Comparison of ENCODE assay signal across 19 cellular contexts in the genomic region with DNA sequence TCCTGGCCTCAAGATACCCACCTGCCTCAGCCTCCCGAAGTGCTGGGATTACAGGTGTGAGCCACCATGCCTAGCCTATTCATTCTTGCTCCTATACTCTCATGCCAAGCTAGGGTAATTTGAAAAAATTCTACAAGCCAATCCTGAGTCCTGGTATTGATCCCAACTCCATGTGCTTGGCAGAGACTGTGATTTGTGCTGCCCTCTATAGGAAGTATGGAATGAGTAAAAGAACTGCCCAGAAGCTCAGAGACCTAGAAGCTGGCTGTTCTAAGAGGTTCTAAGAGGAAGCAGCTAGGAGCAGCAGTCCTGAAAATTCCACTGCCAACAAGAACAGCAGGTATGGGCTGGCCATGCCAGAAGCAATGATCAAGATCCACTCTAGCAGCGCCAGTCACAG. TPM values are rescaled to one million over a fixed set of nuclear protein-coding genes. Genes with fewer than 3 reads are reported as not detected.
DNase-seq lines count a peak whose midpoint lies in the region; FAIRE-seq and TF ChIP-seq lines count a peak whose summit lies in the region.
"Had no signal": no experiment of that assay in that cellular context is flagged by ENCODE, and none has a peak within 500 bp of the region (broad histone marks: within the 10 kb centered on the region; RNA-seq: fewer than 3 reads in every experiment).

No MANE protein-coding gene starts in this region.

- no peak overlapping the region for H4K91ac ChIP-seq in H1 (replicated peaks; ENCODE audit: insufficient read length, low read length)

- H3K27me3 ChIP-seq in Loucy (ENCODE audit: insufficient read depth, low read length, poor library complexity, severe bottlenecking): no peaks in the 10 kb centered on the region
- H3K27me3 ChIP-seq in H1 (replicated peaks in 1 of 4; ENCODE audit: control insufficient read depth in 3 of 4, extremely low read depth in 1 of 4, insufficient read depth in 3 of 4, low read length in 3 of 4): no peaks in the 10 kb centered on the region; a peak in 1 of 7 replicates
- no peaks in the 10 kb centered on the region for H3K27me3 ChIP-seq in prostate gland (replicated peaks; ENCODE audit: insufficient read depth)
- H3K27me3 ChIP-seq: heart left ventricle, Peyer's patch, tibial artery had no signal

- H3K9me3 ChIP-seq in Loucy (ENCODE audit: insufficient read depth, low read depth, low read length) (peaks cover 6% of the 10 kb centered on the region; the same call in 1 of the 2 replicates), H1 (ENCODE audit: insufficient read depth in 2 of 2, low read depth in 1 of 2, low read length in 1 of 2) (peaks cover 0 to 3% of the 10 kb centered on the region in 2 experiments; a peak in 1 of 4 replicates), prostate gland (no peaks in the 10 kb centered on the region)
- H3K9me3 ChIP-seq: Peyer's patch had no signal

- no peaks in the 10 kb centered on the region for H3F3A ChIP-seq in Loucy (ENCODE audit: low read depth)

- no peak overlapping the region for H3K18ac ChIP-seq in H1 (ENCODE audit: extremely low read depth, low read length)

- H2BK20ac ChIP-seq in H1 (ENCODE audit: low read length): no peak overlapping the region

- no peak overlapping the region for H3K14ac ChIP-seq in H1 (ENCODE audit: insufficient read length)

- DNase-seq in GM03348 (ENCODE audit: low spot score) (peak; percentile 5), H1 (ENCODE audit: low read depth in 1 of 2, low spot score in 2 of 2) (no peak), neural crest cell (ENCODE audit: low read depth, low spot score) (no peak), prostate gland (ENCODE audit: low spot score) (no peak), NCI-H1930 (lab: John Stamatoyannopoulos, UW) (no peak), C1 segment of cervical spinal cord (lab: John Stamatoyannopoulos, UW) (no peak)
- DNase-seq: activated naive CD8-positive, alpha-beta T cell treated with anti-CD3 and anti-CD28 coated beads, Interleukin-2, amount 10 ng/mL, durations not matched to agents 7 days and 5 days; CD4-positive, alpha-beta memory T cell; cerebellar nuclear complex; heart left ventricle; NCI-H1436 treated with DMSO at 0.1 percent for 48 hours; Peyer's patch; stimulated activated CD4-positive, alpha-beta T cell treated with anti-CD3 and anti-CD28 coated beads, Interleukin-2, amount 100 ng/mL, for 24 hours; SW 1271; tibial artery had no signal

- H2BK12ac ChIP-seq in H1 (ENCODE audit: low read depth, low read length): no peak overlapping the region

- H3K4me1 ChIP-seq in Loucy (ENCODE audit: insufficient read depth, low read length, poor library complexity, severe bottlenecking) (no peaks in the 10 kb centered on the region), H1 (replicated peaks in 1 of 4; ENCODE audit: control insufficient read depth in 3 of 4, insufficient read depth in 4 of 4, low read length in 3 of 4) (no peaks in the 10 kb centered on the region), prostate gland (replicated peaks) (no peaks in the 10 kb centered on the region)
- H3K4me1 ChIP-seq: heart left ventricle, Peyer's patch, tibial artery had no signal

- intact Hi-C loops in prostate gland (cut with DNase I): no loop called here

- H2AFZ ChIP-seq in Loucy (ENCODE audit: low read length) (no peak overlapping the region), H1 (ENCODE audit: low read length) (peak overlapping the region; percentile 28; the same call in 1 of the 2 replicates)

- no peak overlapping the region for H3K23ac ChIP-seq in H1 (ENCODE audit: insufficient read length)

- H2BK5ac ChIP-seq in H1 (ENCODE audit: low read depth, low read length): no peak overlapping the region

- H3K4me1 Mint-ChIP-seq in neural crest cell: no peaks in the 10 kb centered on the region
- H3K4me1 Mint-ChIP-seq: activated naive CD8-positive, alpha-beta T cell treated with anti-CD3 and anti-CD28 coated beads, Interleukin-2, amount 10 ng/mL, durations not matched to agents 7 days and 5 days; CD4-positive, alpha-beta memory T cell had no signal

- H4K20me1 ChIP-seq in Loucy (ENCODE audit: insufficient read depth, low read length, poor library complexity, severe bottlenecking): no peaks in the 10 kb centered on the region
- H4K20me1 ChIP-seq in H1 (replicated peaks in 1 of 2; ENCODE audit: control insufficient read depth in 1 of 2, insufficient read depth in 2 of 2, low read length in 2 of 2): no peaks in the 10 kb centered on the region

- H4K5ac ChIP-seq in H1 (ENCODE audit: insufficient read length, low read depth, low read length): no peak overlapping the region

- H3K36me3 ChIP-seq in Loucy (ENCODE audit: insufficient read depth, low read length) (no peaks in the 10 kb centered on the region), H1 (ENCODE audit: control insufficient read depth in 2 of 4, insufficient read depth in 4 of 4, low read length in 3 of 4) (no peaks in the 10 kb centered on the region), prostate gland (no peaks in the 10 kb centered on the region)
- H3K36me3 ChIP-seq: heart left ventricle, Peyer's patch, tibial artery had no signal

- H4K8ac ChIP-seq in H1 (ENCODE audit: extremely low read depth, insufficient read depth, low read length): no peak overlapping the region

- H3K36me3 Mint-ChIP-seq in neural crest cell (ENCODE audit: low read depth): peaks cover 2% of the 10 kb centered on the region

- H3K79me1 ChIP-seq in H1 (ENCODE audit: low read depth, low read length): no peaks in the 10 kb centered on the region

- H3K4me2 ChIP-seq in Loucy (ENCODE audit: low read depth, low read length, poor library complexity, severe bottlenecking) (no peak overlapping the region), H1 (ENCODE audit: insufficient read depth in 1 of 2, low read depth in 2 of 2, low read length in 2 of 2) (no peak overlapping the region)
- H3K4me2 ChIP-seq: KMS-11 had no signal

- H3K4me3 ChIP-seq in Loucy (ENCODE audit: low read length, poor library complexity, severe bottlenecking) (no peak overlapping the region), H1 (ENCODE audit: extremely low read depth in 1 of 4, insufficient read depth in 2 of 4, low read depth in 3 of 4, low read length in 4 of 4) (no peak overlapping the region), prostate gland (no peak overlapping the region)
- H3K4me3 ChIP-seq: heart left ventricle, Peyer's patch, tibial artery had no signal

- no peak overlapping the region for H2AK5ac ChIP-seq in H1 (ENCODE audit: low read depth, low read length)

- H3K4me3 Mint-ChIP-seq in neural crest cell: no peak overlapping the region
- H3K4me3 Mint-ChIP-seq: activated naive CD8-positive, alpha-beta T cell treated with anti-CD3 and anti-CD28 coated beads, Interleukin-2, amount 10 ng/mL, durations not matched to agents 7 days and 5 days; CD4-positive, alpha-beta memory T cell had no signal

- no peak overlapping the region for H2BK15ac ChIP-seq in H1 (ENCODE audit: low read length)

- H3K9me2 ChIP-seq in Loucy (replicated peaks; ENCODE audit: low read depth, low read length): no peaks in the 10 kb centered on the region

- no peak for FAIRE-seq in H1 (lab: Jason Lieb, UNC)
- FAIRE-seq: G401.6 had no signal

- no peaks in the 10 kb centered on the region for H3K27me3 Mint-ChIP-seq in neural crest cell (ENCODE audit: low read depth)

- TF ChIP-seq EP300 in H1 (IDR thresholded peaks at IDR 0.05; ENCODE audit: borderline replicate concordance in 1 of 2, low read depth in 2 of 2, low read length in 2 of 2): no peak

- CTCF ChIA-PET in H1 (lab: Charles Lee; ENCODE audit: partially characterized antibody): interaction anchor here (0.6 to 2.8 kb wide), 21 partner anchors 8 to 551 kb away, joined by 3 to 9 read pairs (median 4); no protein-coding TSS in a partner anchor

- H3K27ac ChIP-seq in H1 (ENCODE audit: low read depth, low read length) (no peak overlapping the region), prostate gland (no peak overlapping the region)
- H3K27ac ChIP-seq: epithelial cell of prostate, heart left ventricle, KMS-11, Peyer's patch, tibial artery had no signal

- H3K4ac ChIP-seq in H1 (replicated peaks; ENCODE audit: insufficient read length, low read depth, low read length): no peak overlapping the region

- H3K56ac ChIP-seq in H1 (replicated peaks; ENCODE audit: insufficient read length, low read depth, low read length): no peak overlapping the region

- TF ChIP-seq POLR2A in H1 (IDR thresholded peaks at IDR 0.05; ENCODE audit: control extremely low read depth in 1 of 2, low read depth in 2 of 2, low read length in 2 of 2) (no peak), prostate gland (IDR thresholded peaks at IDR 0.05) (no peak)

- H3K9ac ChIP-seq in Loucy (ENCODE audit: low read depth, low read length, poor library complexity, severe bottlenecking): no peak overlapping the region
- H3K9ac ChIP-seq in H1 (replicated peaks in 1 of 4; ENCODE audit: extremely low read depth in 1 of 4, low read depth in 3 of 4, low read length in 3 of 4): no peak overlapping the region
- H3K9ac ChIP-seq: KMS-11 had no signal

- WGBS in H1 (ENCODE audit: extremely low coverage in 1 of 2, insufficient coverage in 1 of 2, insufficient read length in 1 of 2, insufficient replicate concordance in 2 of 2, low coverage in 1 of 2, low lambda C conversion rate in 2 of 2, missing lambda C conversion rate in 1 of 2), 2 experiments: 86% methylated on average over 2 of the region's 2 CpGs; no CpG with 5 or more reads in 1 of the 2 experiments
- 96% methylated on average over 2 of the region's 2 CpGs for WGBS in prostate gland

- POLR2A ChIA-PET in H1 (lab: Charles Lee; ENCODE audit: partially characterized antibody): interaction anchor here (4.3 kb wide), 1 partner anchor 11 kb away, joined by 19 read pairs; a partner anchor contains a TSS

- peaks cover 7% of the 10 kb centered on the region for H3K9me3 Mint-ChIP-seq in neural crest cell

- peak; percentile 52 for TF ChIP-seq CTCF in Loucy (conservative IDR thresholded peaks at IDR 0.05; ENCODE audit: low read length)
- peak in 2 of 3 experiments; percentile 44 to 55; a peak in 3 of 4 replicates for TF ChIP-seq CTCF in H1 (IDR thresholded peaks at IDR 0.05; ENCODE audit: control extremely low read depth in 1 of 3, insufficient read depth in 1 of 3, low read depth in 1 of 3, low read length in 3 of 3)
- TF ChIP-seq CTCF in neural crest cell (conservative IDR thresholded peaks at IDR 0.05): peak; percentile 25
- no peak for TF ChIP-seq CTCF in prostate gland (IDR thresholded peaks at IDR 0.05)

- no peaks in the 10 kb centered on the region for H3K23me2 ChIP-seq in H1 (ENCODE audit: low read depth, low read length)

- no peaks in the 10 kb centered on the region for H3K79me2 ChIP-seq in Loucy (ENCODE audit: insufficient read depth, low read length)
- H3K79me2 ChIP-seq in H1 (ENCODE audit: control insufficient read depth in 1 of 2, insufficient read depth in 2 of 2, low read length in 2 of 2): no peaks in the 10 kb centered on the region

- no peak overlapping the region for H2BK120ac ChIP-seq in H1 (replicated peaks; ENCODE audit: low read depth, low read length)

- TF ChIP-seq RAD21 in H1 (IDR thresholded peaks at IDR 0.05 in 1 of 2, conservative IDR thresholded peaks at IDR 0.05 in 1 of 2; ENCODE audit: low read depth in 2 of 2, low read length in 2 of 2): peak; percentile 53 to 70; a peak in 3 of 4 replicates

- no peak overlapping the region for H3K27ac Mint-ChIP-seq in neural crest cell (ENCODE audit: unreplicated experiment)
- H3K27ac Mint-ChIP-seq: activated naive CD8-positive, alpha-beta T cell treated with anti-CD3 and anti-CD28 coated beads, Interleukin-2, amount 10 ng/mL, durations not matched to agents 7 days and 5 days; CD4-positive, alpha-beta memory T cell had no signal

RNA-seq across cellular contexts. Expression of a gene that starts 10.5 kb away (rescaled TPM):
- total RNA-seq in H1 (2021; fragmentation: NEBNext Ultra II Directional; extraction: Animal tissue kit (Norgen Biotek cat#: 25700)): 78.3 and 79.8 TPM in 2 replicates
- polyA plus RNA-seq in H1 (2011; rRNA removed): 45.8 and 46.5 TPM in 2 replicates
- polyA plus RNA-seq in H1 (2011; cell fraction: cytosol; rRNA removed): 43.2 TPM
- 84.2 TPM for polyA plus RNA-seq in H1 (2011; cell fraction: nucleus; rRNA removed)
- polyA plus RNA-seq in H1 (2012, experiment 1 of 2): 54.3 to 65.2 TPM (median 61.6 TPM) in 4 replicates
- polyA plus RNA-seq in H1 (2012, experiment 2 of 2): 8.1 TPM
- 42.7 TPM for polyA plus RNA-seq in H1 (2013, experiment 1 of 2)
- 39.1 TPM for polyA plus RNA-seq in H1 (2013, experiment 2 of 2)
- polyA minus RNA-seq in H1 (2011; rRNA and poly(A)+ RNA removed): 69.6 and 71.4 TPM in 2 replicates
- polyA minus RNA-seq in H1 (2011; cell fraction: cytosol; rRNA and poly(A)+ RNA removed): 60.5 TPM
- polyA minus RNA-seq in H1 (2011; cell fraction: nucleus; rRNA and poly(A)+ RNA removed): 96.9 TPM
- total RNA-seq in neural crest cell (33.3 and 36.5 TPM in 2 replicates), prostate gland (10 to 100 TPM; 11.3 to 60.9 TPM)

Comparison
In these comparisons a context has a peak if more than half of its experiments do, and no peak if none do; other contexts are left out.
1. CTCF ChIP-seq: peak in Loucy (single experiment), H1 (2 of 3) and neural crest cell (single experiment); none in prostate gland (0 of 4).